In genomic region chr17:49229076-49229804, GRCh38 we compare ENCODE assay signal across 1 cellular context.
TF ChIP-seq lines count a peak whose summit lies in the region.

No MANE protein-coding gene starts in this region.

TF ChIP-seq in IMR-90, 13 proteins besides CTCF, POLR2A, EP300 and RAD21:
- TF ChIP-seq, protein P1, sequence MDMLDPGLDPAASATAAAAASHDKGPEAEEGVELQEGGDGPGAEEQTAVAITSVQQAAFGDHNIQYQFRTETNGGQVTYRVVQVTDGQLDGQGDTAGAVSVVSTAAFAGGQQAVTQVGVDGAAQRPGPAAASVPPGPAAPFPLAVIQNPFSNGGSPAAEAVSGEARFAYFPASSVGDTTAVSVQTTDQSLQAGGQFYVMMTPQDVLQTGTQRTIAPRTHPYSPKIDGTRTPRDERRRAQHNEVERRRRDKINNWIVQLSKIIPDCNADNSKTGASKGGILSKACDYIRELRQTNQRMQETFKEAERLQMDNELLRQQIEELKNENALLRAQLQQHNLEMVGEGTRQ (IDR thresholded peaks at IDR 0.05; ENCODE audit: low read depth, low read length), result no peak
